19 cellular contexts compared by ENCODE assay signal in the genomic region with DNA sequence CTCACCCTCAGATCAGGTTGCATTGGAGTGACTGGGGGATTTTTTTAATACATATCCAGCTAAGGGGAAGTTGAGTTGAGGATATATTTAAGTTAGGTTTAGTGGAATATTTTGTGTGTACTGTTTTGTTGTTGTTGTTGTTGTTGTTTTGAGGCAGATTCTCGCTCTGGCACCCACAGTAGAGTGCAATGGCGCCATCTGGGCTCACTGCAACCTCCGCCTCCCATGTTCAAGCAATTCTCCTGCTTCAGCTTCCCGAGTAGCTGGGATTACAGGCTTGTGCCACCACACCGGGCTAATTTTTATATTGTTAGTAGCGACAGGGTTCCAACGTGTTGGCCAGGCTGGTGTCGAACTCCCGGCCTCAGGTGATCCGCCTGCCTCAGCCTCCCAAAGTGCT. TPM values are rescaled to one million over a fixed set of nuclear protein-coding genes. Genes with fewer than 3 reads are reported as not detected.
A peak's percentile ranks its signal among the peaks of the same experiment; 100 is the strongest.
DNase-seq lines count a peak whose midpoint lies in the region; ATAC-seq, FAIRE-seq and TF ChIP-seq lines count a peak whose summit lies in the region.
"Had no signal": no experiment of that assay in that cellular context is flagged by ENCODE, and none has a peak within 500 bp of the region (broad histone marks: within the 10 kb centered on the region; RNA-seq: fewer than 3 reads in every experiment).

No MANE protein-coding gene starts in this region.

- H3K4me1 Mint-ChIP-seq in neural progenitor cell = peaks cover 12% of the 10 kb centered on the region
- H3K4me1 Mint-ChIP-seq in CD4-positive, alpha-beta memory T cell = peaks cover 12 to 20% (median 17%) of the 10 kb centered on the region in 4 donors

- H3K9me3 ChIP-seq in HCT116 (ENCODE audit: control insufficient read depth in 1 of 2, insufficient read depth in 1 of 2, low read depth in 1 of 2, low read length in 2 of 2) (no peaks in the 10 kb centered on the region), WERI-Rb-1 (ENCODE audit: severe bottlenecking) (no peaks in the 10 kb centered on the region), neural progenitor cell (ENCODE audit: low read depth) (no peaks in the 10 kb centered on the region)
- H3K9me3 ChIP-seq in CD4-positive, alpha-beta memory T cell (ENCODE audit: control insufficient read depth in 1 of 2, low read length in 2 of 2) = no peaks in the 10 kb centered on the region
- H3K9me3 ChIP-seq: BLaER1 treated with 17β-estradiol and CSF1 and Interleukin-3, amounts not matched to agents 10 nM and 100 nM; HAP-1; Peyer's patch had no signal

- no peak overlapping the region for H3K4me3 Mint-ChIP-seq in neural progenitor cell
- H3K4me3 Mint-ChIP-seq in CD4-positive, alpha-beta memory T cell = no peak overlapping the region

- H3K27me3 Mint-ChIP-seq in neural progenitor cell (ENCODE audit: insufficient read depth, low read depth) = peaks cover 13% of the 10 kb centered on the region
- no peaks in the 10 kb centered on the region for H3K27me3 Mint-ChIP-seq in CD4-positive, alpha-beta memory T cell

- no peak; the same call in 1 of the 2 replicates for TF ChIP-seq RAD21 in HCT116 (IDR thresholded peaks at IDR 0.05; ENCODE audit: low read depth)

- no peak overlapping the region for H3K4me3 ChIP-seq in HCT116 (replicated peaks in 1 of 2; ENCODE audit: low read depth in 1 of 2, low read length in 2 of 2)
- H3K4me3 ChIP-seq in WERI-Rb-1 (ENCODE audit: low read depth, low read length) = no peak overlapping the region
- H3K4me3 ChIP-seq in neural progenitor cell = no peak overlapping the region
- no peak overlapping the region for H3K4me3 ChIP-seq in CD4-positive, alpha-beta memory T cell (ENCODE audit: low read length in 2 of 2)
- H3K4me3 ChIP-seq: BLaER1 treated with 17β-estradiol and CSF1 and Interleukin-3, amounts not matched to agents 10 nM and 100 nM; HAP-1; K562; Peyer's patch had no signal

- H3K27ac ChIP-seq in HCT116 (ENCODE audit: low read depth, low read length) = no peak overlapping the region
- no peak overlapping the region for H3K27ac ChIP-seq in WERI-Rb-1
- no peak overlapping the region for H3K27ac ChIP-seq in neural progenitor cell
- H3K27ac ChIP-seq in CD4-positive, alpha-beta memory T cell (ENCODE audit: low read depth, low read length) = no peak overlapping the region
- H3K27ac ChIP-seq: BLaER1 treated with 17β-estradiol and CSF1 and Interleukin-3, amounts not matched to agents 10 nM and 100 nM; Peyer's patch had no signal

- H3K36me3 ChIP-seq in HCT116 (ENCODE audit: control insufficient read depth in 1 of 2, insufficient read depth in 2 of 2, low read length in 2 of 2) (no peaks in the 10 kb centered on the region), WERI-Rb-1 (no peaks in the 10 kb centered on the region), neural progenitor cell (no peaks in the 10 kb centered on the region)
- H3K36me3 ChIP-seq in CD4-positive, alpha-beta memory T cell (ENCODE audit: insufficient read depth, low read length) = no peaks in the 10 kb centered on the region
- H3K36me3 ChIP-seq: BLaER1 treated with 17β-estradiol and CSF1 and Interleukin-3, amounts not matched to agents 10 nM and 100 nM; HAP-1; Peyer's patch had no signal

- H3F3A ChIP-seq in neural progenitor cell (ENCODE audit: low read depth) = no peaks in the 10 kb centered on the region

- DNase-seq in D721Med (ENCODE audit: insufficient read length, low spot score) = no peak
- DNase-seq in HCT116 (ENCODE audit: low read depth, low spot score) = no peak
- DNase-seq in WERI-Rb-1 = peak; percentile 24
- DNase-seq in neural progenitor cell (ENCODE audit: low spot score) = no peak
- no peak for DNase-seq in CD4-positive, alpha-beta memory T cell
- DNase-seq in SKM-1 treated with dmso at 0.1 percent for 144 hours (lab: John Stamatoyannopoulos, UW; ENCODE audit: unreplicated experiment) = no peak
- DNase-seq: DMS53, GDM1, NCI-H1092, NCI-H1694, NCI-H345, NCI-H526 treated with DMSO at 0.1 percent for 48 hours, Peyer's patch, Right ventricle myocardium superior had no signal

- no peak overlapping the region for H3K27ac Mint-ChIP-seq in neural progenitor cell
- H3K27ac Mint-ChIP-seq in CD4-positive, alpha-beta memory T cell = no peak overlapping the region

- H3K9me2 ChIP-seq in HCT116 (ENCODE audit: insufficient read depth) = no peaks in the 10 kb centered on the region

- no peak for TF ChIP-seq POLR2A in HCT116 (IDR thresholded peaks at IDR 0.05; ENCODE audit: borderline replicate concordance, extremely low read depth, insufficient read depth, insufficient read length)

- no peak overlapping the region for H3K4me2 ChIP-seq in HCT116 (ENCODE audit: low read length)
- no peak overlapping the region for H3K4me2 ChIP-seq in neural progenitor cell
- H3K4me2 ChIP-seq: BLaER1 treated with 17β-estradiol and CSF1 and Interleukin-3, amounts not matched to agents 10 nM and 100 nM had no signal

- intact Hi-C loops in HCT116 (cut with micrococcal nuclease) = no loop called here
- intact Hi-C loops in CD4-positive, alpha-beta memory T cell (cut with micrococcal nuclease) = loop anchor here (5.0 to 10.0 kb wide), 2 partner anchors 573 to 710 kb away; no protein-coding TSS in a partner anchor

- peak; percentile 61; the same call in 1 of the 2 replicates for ATAC-seq in HCT116
- no peak for ATAC-seq in GM18520 (IDR thresholded peaks at IDR 0.05; ENCODE audit: unreplicated experiment)
- ATAC-seq: K562 had no signal

- H3K4me1 ChIP-seq in HCT116 (ENCODE audit: control insufficient read depth in 1 of 2, insufficient read depth in 2 of 2, low read length in 2 of 2) (peaks cover 0 to 17% of the 10 kb centered on the region in 2 experiments; a peak in 2 of 4 replicates), neural progenitor cell (no peaks in the 10 kb centered on the region)
- H3K4me1 ChIP-seq in CD4-positive, alpha-beta memory T cell (ENCODE audit: insufficient read depth, low read length) = peaks cover 12% of the 10 kb centered on the region
- H3K4me1 ChIP-seq: HAP-1, Peyer's patch had no signal

- TF ChIP-seq CTCF in D721Med (IDR thresholded peaks at IDR 0.05; ENCODE audit: insufficient read depth, missing control alignments) (peak; percentile 3), HCT116 (IDR thresholded peaks at IDR 0.05 in 2 of 3, conservative IDR thresholded peaks at IDR 0.05 in 1 of 3; ENCODE audit: borderline replicate concordance in 1 of 3, insufficient read depth in 1 of 3, low read depth in 2 of 3, low read length in 2 of 3) (peak in 1 of 3 experiments; percentile 13; a peak in 1 of 6 replicates), WERI-Rb-1 (IDR thresholded peaks at IDR 0.05; ENCODE audit: low read depth, low read length) (peak; percentile 46; the same call in 1 of the 2 replicates), neural progenitor cell (IDR thresholded peaks at IDR 0.05) (peak; percentile 39)

- no peak overlapping the region for H3K9ac ChIP-seq in HCT116 (ENCODE audit: low read length)
- no peak overlapping the region for H3K9ac ChIP-seq in neural progenitor cell
- H3K9ac ChIP-seq: BLaER1 treated with 17β-estradiol and CSF1 and Interleukin-3, amounts not matched to agents 10 nM and 100 nM had no signal

- no peaks in the 10 kb centered on the region for H3K36me3 Mint-ChIP-seq in neural progenitor cell
- no peaks in the 10 kb centered on the region for H3K36me3 Mint-ChIP-seq in CD4-positive, alpha-beta memory T cell

- no peaks in the 10 kb centered on the region for H4K20me1 ChIP-seq in HCT116 (ENCODE audit: insufficient read depth)
- H4K20me1 ChIP-seq in neural progenitor cell (ENCODE audit: low read depth) = no peaks in the 10 kb centered on the region
- H4K20me1 ChIP-seq: BLaER1 treated with 17β-estradiol and CSF1 and Interleukin-3, amounts not matched to agents 10 nM and 100 nM had no signal

- no peak for FAIRE-seq in D721Med (lab: Jason Lieb, UNC)
- FAIRE-seq: HTR-8/SVneo, K562 had no signal

- POLR2A ChIA-PET in HCT116 (lab: Charles Lee) = no interaction called here
- POLR2A ChIA-PET in CD4-positive, alpha-beta memory T cell (lab: Charles Lee; ENCODE audit: partially characterized antibody) = no interaction called here

- CTCF ChIA-PET in HCT116 (lab: Charles Lee) = no interaction called here
- CTCF ChIA-PET in CD4-positive, alpha-beta memory T cell (lab: Charles Lee; ENCODE audit: partially characterized antibody) = interaction anchor here (0.5 to 1.0 kb wide), 3 partner anchors 104 to 463 kb away, joined by 3 to 4 read pairs (median 3); no protein-coding TSS in a partner anchor

- no peaks in the 10 kb centered on the region for H3K79me2 ChIP-seq in HCT116 (ENCODE audit: insufficient read depth, low read length)
- H3K79me2 ChIP-seq in neural progenitor cell (ENCODE audit: low read depth) = no peaks in the 10 kb centered on the region

- H2AFZ ChIP-seq in HCT116 (ENCODE audit: low read depth, low read length, poor library complexity, severe bottlenecking) = peak overlapping the region; percentile 16
- H2AFZ ChIP-seq in neural progenitor cell (replicated peaks) = no peak overlapping the region

- peaks cover 6% of the 10 kb centered on the region for H3K9me3 Mint-ChIP-seq in neural progenitor cell
- peaks cover 0 to 1% (median 0%) of the 10 kb centered on the region in 8 donors for H3K9me3 Mint-ChIP-seq in CD4-positive, alpha-beta memory T cell

- RAD21 ChIA-PET in HCT116 (lab: Charles Lee; ENCODE audit: low non-redundant PET in 1 of 2, low total read pairs in 2 of 2, uncharacterized antibody in 2 of 2, unreplicated experiment in 2 of 2) = no interaction called here

- no TSS peak for BruUV-seq in HCT116 (replicated peaks; lab: Mats Ljungman, UMichigan)

- no peaks in the 10 kb centered on the region for H3K27me3 ChIP-seq in HCT116 (ENCODE audit: insufficient read depth, low read length)
- H3K27me3 ChIP-seq in WERI-Rb-1 (ENCODE audit: insufficient read depth, low read depth, severe bottlenecking) = peaks cover 17% of the 10 kb centered on the region
- no peaks in the 10 kb centered on the region for H3K27me3 ChIP-seq in neural progenitor cell
- H3K27me3 ChIP-seq in CD4-positive, alpha-beta memory T cell (ENCODE audit: insufficient read depth, low read length) = no peaks in the 10 kb centered on the region
- H3K27me3 ChIP-seq: Peyer's patch had no signal

TF ChIP-seq in HCT116, 20 proteins besides CTCF, POLR2A, EP300 and RAD21 (continues in another document):
- TF ChIP-seq ZNF274 (IDR thresholded peaks at IDR 0.05; ENCODE audit: low read depth, low read length) = no peak
- no peak for TF ChIP-seq EZH2 (IDR thresholded peaks at IDR 0.05)
- TF ChIP-seq CBX3 (IDR thresholded peaks at IDR 0.05; ENCODE audit: low read depth) = no peak
- no peak for TF ChIP-seq YY1 (IDR thresholded peaks at IDR 0.05; ENCODE audit: extremely low read depth, insufficient replicate concordance, low read depth, low read length)

RNA-seq across cellular contexts. Expression of a gene that starts 38.6 kb away (rescaled TPM):
- total RNA-seq in HCT116 (2021; ENCODE audit: unreplicated experiment) = 62.0 TPM
- polyA plus RNA-seq in HCT116 (2012) = 67.3 and 73.6 TPM in 2 replicates
- 70.1 and 88.1 TPM in 2 replicates for total RNA-seq in neural progenitor cell (ENCODE audit: low replicate concordance)
- 10 to 100 TPM; 80.9 to 86.5 TPM for total RNA-seq in CD4-positive, alpha-beta memory T cell
- 100 to 1,000 TPM; 191 to 254 TPM for polyA plus RNA-seq in CD4-positive, alpha-beta memory T cell
